Comparison of ENCODE assay signal across 1 cellular context in genomic region chr12:76240281-76240680, GRCh38.
TF ChIP-seq lines count a peak whose summit lies in the region.

No MANE protein-coding gene starts in this region.

TF ChIP-seq in IMR-90, 13 proteins besides CTCF, POLR2A, EP300 and RAD21 (continued from another document):
- TF ChIP-seq CEBPB (IDR thresholded peaks at IDR 0.05; ENCODE audit: low read depth, low read length) (no peak), MAZ (IDR thresholded peaks at IDR 0.05; ENCODE audit: borderline replicate concordance, low read depth, low read length) (no peak), RCOR1 (IDR thresholded peaks at IDR 0.05; ENCODE audit: insufficient replicate concordance, low read length) (no peak), BHLHE40 (IDR thresholded peaks at IDR 0.05; ENCODE audit: low read depth, low read length) (no peak)
TF ChIP-seq in IMR-90: peak in this region for 0.
